In genomic region chr2:19031642-19032041, GRCh38 we compare ENCODE assay signal across 22 cellular contexts.
"Had no signal": no experiment of that assay in that cellular context is flagged by ENCODE, and none has a peak within 500 bp of the region (broad histone marks: within the 10 kb centered on the region; RNA-seq: fewer than 3 reads in every experiment).

No MANE protein-coding gene starts in this region.

- H3K9me3 ChIP-seq: ascending aorta, esophagus muscularis mucosa, right lobe of liver, transverse colon had no signal

- H3K27ac Mint-ChIP-seq: activated naive CD8-positive, alpha-beta T cell treated with anti-CD3 and anti-CD28 coated beads, Interleukin-2, amount 10 ng/mL, durations not matched to agents 7 days and 5 days; T-helper 1 cell treated with Interleukin-12 subunit alpha and Interleukin-12 subunit beta and Interleukin-4 antibody, amounts not matched to agents 30 μg/mL and 1 μg/mL, for 36 hours had no signal

- H3K27me3 ChIP-seq: ascending aorta, brain microvascular endothelial cell, esophagus muscularis mucosa, right lobe of liver, transverse colon had no signal

- H3K36me3 ChIP-seq: ascending aorta, brain microvascular endothelial cell, esophagus muscularis mucosa, right lobe of liver, transverse colon, WERI-Rb-1 had no signal

- H3K4me1 Mint-ChIP-seq: activated naive CD8-positive, alpha-beta T cell treated with anti-CD3 and anti-CD28 coated beads, Interleukin-2, amount 10 ng/mL, durations not matched to agents 7 days and 5 days had no signal

- H3K36me3 Mint-ChIP-seq: activated naive CD8-positive, alpha-beta T cell treated with anti-CD3 and anti-CD28 coated beads, Interleukin-2, amount 10 ng/mL, durations not matched to agents 7 days and 5 days had no signal

- H3K27me3 Mint-ChIP-seq: activated naive CD8-positive, alpha-beta T cell treated with anti-CD3 and anti-CD28 coated beads, Interleukin-2, amount 10 ng/mL, durations not matched to agents 7 days and 5 days had no signal

- H3K4me3 Mint-ChIP-seq: activated naive CD8-positive, alpha-beta T cell treated with anti-CD3 and anti-CD28 coated beads, Interleukin-2, amount 10 ng/mL, durations not matched to agents 7 days and 5 days; nephron; T-helper 1 cell treated with Interleukin-12 subunit alpha and Interleukin-12 subunit beta and Interleukin-4 antibody, amounts not matched to agents 30 μg/mL and 1 μg/mL, for 36 hours had no signal

- DNase-seq: activated CD4-positive, alpha-beta T cell treated with anti-CD3 and anti-CD28 coated beads for 48 hours; activated CD4-positive, alpha-beta T cell treated with anti-CD3 and anti-CD28 coated beads, Interleukin-2, amount 50 U/mL, for 48 hours; activated CD8-positive, alpha-beta memory T cell treated with anti-CD3 and anti-CD28 coated beads for 24 hours; activated effector memory CD4-positive, alpha-beta T cell treated with Interleukin-2 at 50 U/mL for 16 hours; activated naive CD4-positive, alpha-beta T cell treated with Interleukin-2 at 50 U/mL for 16 hours; activated naive CD8-positive, alpha-beta T cell treated with anti-CD3 and anti-CD28 coated beads, Interleukin-2, amount 10 ng/mL, durations not matched to agents 7 days and 5 days; brain microvascular endothelial cell; central memory CD4-positive, alpha-beta T cell; glutamatergic neuron; hippocampal formation; left cardiac atrium; left ventricle myocardium superior; right lobe of liver; stimulated activated CD4-positive, alpha-beta T cell treated with anti-CD3 and anti-CD28 coated beads, Interleukin-2, amount 100 ng/mL, for 48 hours; stimulated activated naive CD4-positive, alpha-beta T cell treated with Interleukin-2 at 50 U/mL for 16 hours; T-helper 9 cell; transverse colon; WERI-Rb-1 had no signal

- H3K9me3 Mint-ChIP-seq: activated naive CD8-positive, alpha-beta T cell treated with anti-CD3 and anti-CD28 coated beads, Interleukin-2, amount 10 ng/mL, durations not matched to agents 7 days and 5 days; nephron; T-helper 1 cell treated with Interleukin-12 subunit alpha and Interleukin-12 subunit beta and Interleukin-4 antibody, amounts not matched to agents 30 μg/mL and 1 μg/mL, for 36 hours had no signal

- H3K4me3 ChIP-seq: ascending aorta, esophagus muscularis mucosa, right lobe of liver, transverse colon had no signal

- H3K4me1 ChIP-seq: right lobe of liver, transverse colon had no signal

- H3K27ac ChIP-seq: ascending aorta, brain microvascular endothelial cell, esophagus muscularis mucosa, right lobe of liver, transverse colon, WERI-Rb-1 had no signal
